In genomic region chr3:69867941-69868505, GRCh38 we compare ENCODE assay signal across 23 cellular contexts.
DNase-seq lines count a peak whose midpoint lies in the region; ATAC-seq, FAIRE-seq and TF ChIP-seq lines count a peak whose summit lies in the region.
"Had no signal": no experiment of that assay in that cellular context is flagged by ENCODE, and none has a peak within 500 bp of the region (broad histone marks: within the 10 kb centered on the region; RNA-seq: fewer than 3 reads in every experiment).

No MANE protein-coding gene starts in this region.

- H3K4me3 ChIP-seq in choroid plexus epithelial cell (ENCODE audit: low read depth, low read length) = no peak overlapping the region
- no peak overlapping the region for H3K4me3 ChIP-seq in mesenchymal stem cell (ENCODE audit: insufficient read depth in 1 of 2, low read depth in 1 of 2, low read length in 2 of 2)
- H3K4me3 ChIP-seq in upper lobe of right lung = no peak overlapping the region
- H3K4me3 ChIP-seq: ascending aorta, GM23338, suprapubic skin, vagina had no signal

- FAIRE-seq in HTR-8/SVneo (lab: Jason Lieb, UNC) = peak; percentile 13

- H3K79me1 ChIP-seq in mesenchymal stem cell (replicated peaks; ENCODE audit: low read length, poor library complexity, severe bottlenecking) = peaks cover 7% of the 10 kb centered on the region

- WGBS in mesenchymal stem cell = 78% methylated on average over 1 of the region's 2 CpGs

- no peak overlapping the region for H3K23ac ChIP-seq in mesenchymal stem cell (ENCODE audit: low read length in 2 of 2)

- H2AK5ac ChIP-seq in mesenchymal stem cell (ENCODE audit: low read length, severe bottlenecking) = peak overlapping the region; percentile 79

- no peak overlapping the region for H2BK12ac ChIP-seq in mesenchymal stem cell (ENCODE audit: low read length in 2 of 2)

- H2BK15ac ChIP-seq in mesenchymal stem cell (ENCODE audit: low read depth, poor library complexity, severe bottlenecking) = no peak overlapping the region

- no peak overlapping the region for H3K4ac ChIP-seq in mesenchymal stem cell (ENCODE audit: low read depth in 1 of 2, low read length in 2 of 2)

- H3K27me3 ChIP-seq in mesenchymal stem cell (ENCODE audit: control insufficient read depth in 1 of 2, insufficient read depth in 1 of 2, low read length in 2 of 2) (no peaks in the 10 kb centered on the region), upper lobe of right lung (no peaks in the 10 kb centered on the region)
- H3K27me3 ChIP-seq: ascending aorta, suprapubic skin, vagina had no signal

- no peak overlapping the region for H2BK5ac ChIP-seq in mesenchymal stem cell (ENCODE audit: low read depth, low read length, poor library complexity, severe bottlenecking)

- H2BK120ac ChIP-seq in mesenchymal stem cell (ENCODE audit: low read depth, low read length) = no peak overlapping the region

- H3K36me3 ChIP-seq in mesenchymal stem cell (ENCODE audit: control insufficient read depth in 1 of 2, insufficient read depth in 2 of 2, low read depth in 1 of 2, low read length in 2 of 2) (no peaks in the 10 kb centered on the region), upper lobe of right lung (no peaks in the 10 kb centered on the region)
- H3K36me3 ChIP-seq: ascending aorta, suprapubic skin, vagina had no signal

- H3K9me3 ChIP-seq in mesenchymal stem cell (ENCODE audit: control insufficient read depth, low read length) (no peaks in the 10 kb centered on the region), upper lobe of right lung (no peaks in the 10 kb centered on the region)
- H3K9me3 ChIP-seq: ascending aorta, suprapubic skin, vagina had no signal

- H3K18ac ChIP-seq in mesenchymal stem cell (ENCODE audit: low read depth in 1 of 2, low read length in 2 of 2) = peak overlapping the region in 1 of 2 experiments; percentile 2

- no peak overlapping the region for H2AFZ ChIP-seq in mesenchymal stem cell (ENCODE audit: low read depth, low read length)
- H2AFZ ChIP-seq: GM23338, parathyroid adenoma had no signal

- peak overlapping the region in 1 of 2 experiments; percentile 23 for H3K14ac ChIP-seq in mesenchymal stem cell (ENCODE audit: low read length in 2 of 2)

- H4K91ac ChIP-seq in mesenchymal stem cell (ENCODE audit: low read length) = no peak overlapping the region

- no peak for ATAC-seq in upper lobe of right lung
- no peak for ATAC-seq in HG02642 (IDR thresholded peaks at IDR 0.05; ENCODE audit: poor library complexity, unreplicated experiment)
- ATAC-seq: GM23338; natural killer cell treated with Interleukin-12 subunit alpha and Interleukin-12 subunit beta and Interleukin-15 and Interleukin-18, amount 100 ng/mL, for 72 hours; T-helper 17 cell had no signal

- no peak overlapping the region for H3K9ac ChIP-seq in mesenchymal stem cell (ENCODE audit: low read length)
- H3K9ac ChIP-seq: parathyroid adenoma had no signal

- H3K4me1 ChIP-seq in mesenchymal stem cell (ENCODE audit: control insufficient read depth, insufficient read depth, low read depth, low read length) = peaks cover 10% of the 10 kb centered on the region
- no peaks in the 10 kb centered on the region for H3K4me1 ChIP-seq in upper lobe of right lung

- H3K27ac ChIP-seq in mesenchymal stem cell (ENCODE audit: low read length, poor library complexity, severe bottlenecking) (peak overlapping the region; percentile 86), upper lobe of right lung (peak overlapping the region; percentile 44)
- H3K27ac ChIP-seq: ascending aorta, parathyroid adenoma, suprapubic skin, vagina had no signal

- DNase-seq in HTR-8/SVneo (ENCODE audit: insufficient read length, low spot score) (no peak), choroid plexus epithelial cell (ENCODE audit: low read depth) (peak; percentile 69), mesenchymal stem cell (peak; percentile 27), upper lobe of right lung (no peak), NOMO-1 treated with DMSO at 0.1 percent for 48 hours (lab: John Stamatoyannopoulos, UW; ENCODE audit: unreplicated experiment) (no peak), hippocampal formation (lab: John Stamatoyannopoulos, UW) (no peak)
- DNase-seq: activated CD4-positive, alpha-beta T cell treated with anti-CD3 and anti-CD28 coated beads for 48 hours; AML-193; cerebellar nuclear complex; DMS79 treated with DMSO at 0.1 percent for 48 hours; glutamatergic neuron; NCI-H1105; NCI-H2081; NCI-H345; stimulated activated CD4-positive, alpha-beta T cell treated with anti-CD3 and anti-CD28 coated beads, Interleukin-1b, Interleukin-23, amount 100 ng/mL, for 48 hours; T-helper 17 cell had no signal

- intact Hi-C loops in upper lobe of right lung (cut with DNase I) = no loop called here

- no peak for TF ChIP-seq CTCF in choroid plexus epithelial cell (conservative IDR thresholded peaks at IDR 0.05; ENCODE audit: low read depth, low read length)
- TF ChIP-seq CTCF in upper lobe of right lung (IDR thresholded peaks at IDR 0.05) = no peak

- no peak overlapping the region for H4K8ac ChIP-seq in mesenchymal stem cell (ENCODE audit: low read length)

- H3K4me2 ChIP-seq in mesenchymal stem cell (ENCODE audit: low read length, poor library complexity, severe bottlenecking) = no peak overlapping the region
- H3K4me2 ChIP-seq: GM23338 had no signal

Comparison
In these comparisons a context has a peak if more than half of its experiments do, and no peak if none do; other contexts are left out.
1. DNase-seq: peak in choroid plexus epithelial cell (single experiment) and mesenchymal stem cell (single experiment); none in HTR-8/SVneo (single experiment), upper lobe of right lung (single experiment), NOMO-1 treated with DMSO at 0.1 percent for 48 hours (single experiment) and hippocampal formation (0 of 2).